Comparison of ENCODE assay signal across 8 cellular contexts in genomic region chr5:784428-785177, GRCh38. TPM values are rescaled to one million over a fixed set of nuclear protein-coding genes. Genes with fewer than 3 reads are reported as not detected.
DNase-seq lines count a peak whose midpoint lies in the region; ATAC-seq lines count a peak whose summit lies in the region.
"Not testable (repeated sequence)": the region's sequence is repeated elsewhere in the genome, so short reads cannot be mapped to it uniquely, and the experiment has no call there.

Gene ZDHHC11B, minus strand, starts transcription at chr5:784729. Its CDS starts 17,810 bp downstream, at chr5:766919.

- peak within 1 kb of the TSS; percentile 69 for H3K4me3 Mint-ChIP-seq in activated CD8-positive, alpha-beta T cell treated with anti-CD3 and anti-CD28 coated beads, Interleukin-2, amount 10 ng/mL, durations not matched to agents 7 days and 5 days
- peak within 1 kb of the TSS; percentile 58 for H3K4me3 Mint-ChIP-seq in dendritic cell treated with granulocyte-macrophage colony-stimulating factor and Interleukin-4, amounts not matched to agents 40 ng/mL and 50 ng/mL, for 4 days

- POLR2A ChIA-PET in activated CD8-positive, alpha-beta T cell treated with anti-CD3 and anti-CD28 coated beads, Interleukin-2, amount 10 ng/mL, durations not matched to agents 7 days and 5 days (lab: Charles Lee), result not testable (repeated sequence)

- intact Hi-C loops in dendritic cell treated with granulocyte-macrophage colony-stimulating factor and Interleukin-4, amounts not matched to agents 40 ng/mL and 50 ng/mL, for 4 days (cut with micrococcal nuclease), result not testable (repeated sequence)

- ATAC-seq in GM19324 (IDR thresholded peaks at IDR 0.05; ENCODE audit: low FRiP score, unreplicated experiment) (peak; percentile 53), HG03571 (IDR thresholded peaks at IDR 0.05; ENCODE audit: unreplicated experiment) (peak; percentile 51)
- peak; percentile 87 for ATAC-seq in activated CD8-positive, alpha-beta T cell treated with anti-CD3 and anti-CD28 coated beads, Interleukin-2, amount 10 ng/mL, durations not matched to agents 7 days and 5 days

- H3K27ac ChIP-seq in layer of hippocampus (ENCODE audit: low read depth, low read length), result peak within 1 kb of the TSS; percentile 84

- not testable (repeated sequence) for H3K27ac Mint-ChIP-seq in activated CD8-positive, alpha-beta T cell treated with anti-CD3 and anti-CD28 coated beads, Interleukin-2, amount 10 ng/mL, durations not matched to agents 7 days and 5 days; dendritic cell treated with granulocyte-macrophage colony-stimulating factor and Interleukin-4, amounts not matched to agents 40 ng/mL and 50 ng/mL, for 4 days

- not testable (repeated sequence) for H3K4me1 Mint-ChIP-seq in activated CD8-positive, alpha-beta T cell treated with anti-CD3 and anti-CD28 coated beads, Interleukin-2, amount 10 ng/mL, durations not matched to agents 7 days and 5 days (ENCODE audit: low read depth); dendritic cell treated with granulocyte-macrophage colony-stimulating factor and Interleukin-4, amounts not matched to agents 40 ng/mL and 50 ng/mL, for 4 days (ENCODE audit: low read depth)

- not testable (repeated sequence) for H3K27me3 Mint-ChIP-seq in activated CD8-positive, alpha-beta T cell treated with anti-CD3 and anti-CD28 coated beads, Interleukin-2, amount 10 ng/mL, durations not matched to agents 7 days and 5 days (ENCODE audit: low read depth)
- peaks cover 39% of the 10 kb centered on the region for H3K27me3 Mint-ChIP-seq in dendritic cell treated with granulocyte-macrophage colony-stimulating factor and Interleukin-4, amounts not matched to agents 40 ng/mL and 50 ng/mL, for 4 days

- not testable (repeated sequence) for H3K36me3 Mint-ChIP-seq in activated CD8-positive, alpha-beta T cell treated with anti-CD3 and anti-CD28 coated beads, Interleukin-2, amount 10 ng/mL, durations not matched to agents 7 days and 5 days (ENCODE audit: low read depth); dendritic cell treated with granulocyte-macrophage colony-stimulating factor and Interleukin-4, amounts not matched to agents 40 ng/mL and 50 ng/mL, for 4 days (ENCODE audit: low read depth)

- H3K9me3 Mint-ChIP-seq in activated CD8-positive, alpha-beta T cell treated with anti-CD3 and anti-CD28 coated beads, Interleukin-2, amount 10 ng/mL, durations not matched to agents 7 days and 5 days (ENCODE audit: insufficient read depth); dendritic cell treated with granulocyte-macrophage colony-stimulating factor and Interleukin-4, amounts not matched to agents 40 ng/mL and 50 ng/mL, for 4 days: not testable (repeated sequence)

- not testable (repeated sequence) for H3K27me3 ChIP-seq in layer of hippocampus (ENCODE audit: control insufficient read depth, insufficient read depth, low read length)

- CTCF ChIA-PET in activated CD8-positive, alpha-beta T cell treated with anti-CD3 and anti-CD28 coated beads, Interleukin-2, amount 10 ng/mL, durations not matched to agents 7 days and 5 days (lab: Charles Lee), result not testable (repeated sequence)

- DNase-seq in AG08395 (ENCODE audit: low spot score) (peak; percentile 71), NCI-H748 treated with DMSO at 0.1 percent for 48 hours (lab: John Stamatoyannopoulos, UW) (peak; percentile 91)
- peak; percentile 87 for DNase-seq in activated CD8-positive, alpha-beta T cell treated with anti-CD3 and anti-CD28 coated beads, Interleukin-2, amount 10 ng/mL, durations not matched to agents 7 days and 5 days
- DNase-seq in stimulated activated CD4-positive, alpha-beta T cell treated with anti-CD3 and anti-CD28 coated beads, Interleukin-15, amount 100 ng/mL, for 1 hour (ENCODE audit: low read depth in 1 of 2, low spot score in 1 of 2), result peak; percentile 89 to 94

RNA-seq across cellular contexts. Expression of gene ZDHHC11B, which starts in this region (rescaled TPM):
- total RNA-seq in activated CD8-positive, alpha-beta T cell treated with anti-CD3 and anti-CD28 coated beads, Interleukin-2, amount 10 ng/mL, durations not matched to agents 7 days and 5 days, result under 1 TPM in 1 of 2 experiments, not detected in 1; 0.10 TPM

Comparison
In these comparisons a context has a peak if more than half of its experiments do, and no peak if none do; other contexts are left out.
1. Peak in every context shown above with its lines: DNase-seq, ATAC-seq and H3K27ac ChIP-seq.
2. Peak in DNase-seq and ATAC-seq in activated CD8-positive, alpha-beta T cell treated with anti-CD3 and anti-CD28 coated beads, Interleukin-2, amount 10 ng/mL, durations not matched to agents 7 days and 5 days; RNA of the gene not detected or under 1 TPM.